ENCODE assay signal across 14 cellular contexts in genomic region chr2:45273412-45274189, GRCh38.
DNase-seq lines count a peak whose midpoint lies in the region; ATAC-seq, FAIRE-seq and TF ChIP-seq lines count a peak whose summit lies in the region.
"Had no signal": no experiment of that assay in that cellular context is flagged by ENCODE, and none has a peak within 500 bp of the region (broad histone marks: within the 10 kb centered on the region; RNA-seq: fewer than 3 reads in every experiment).

No MANE protein-coding gene starts in this region.

- H3K4me3 ChIP-seq in HEK293 (ENCODE audit: low read depth, low read length) (no peak overlapping the region), ascending aorta (no peak overlapping the region), small intestine (ENCODE audit: low read depth in 1 of 2, low read length in 2 of 2) (no peak overlapping the region)

- CTCF ChIA-PET in HEK293 (lab: Yijun Ruan, JAX): interaction anchor here (0.6 to 0.8 kb wide), 3 partner anchors 10 to 675 kb away, joined by 3 to 5 read pairs (median 3); no protein-coding TSS in a partner anchor

- POLR2A ChIA-PET in HEK293 (lab: Yijun Ruan, JAX): no interaction called here

- H3K9me3 ChIP-seq in HEK293 (ENCODE audit: control insufficient read depth, insufficient read depth, low read depth, low read length) (no peaks in the 10 kb centered on the region), ascending aorta (no peaks in the 10 kb centered on the region), small intestine (ENCODE audit: control insufficient read depth, low read depth) (no peaks in the 10 kb centered on the region)

- WGBS in small intestine, 3 donors: 25 to 58% (median 40%) methylated on average over 3 of the region's 3 CpGs

- H3K36me3 ChIP-seq in HEK293 (ENCODE audit: control insufficient read depth in 2 of 2, insufficient read depth in 1 of 2, low read length in 2 of 2): no peaks in the 10 kb centered on the region
- no peaks in the 10 kb centered on the region for H3K36me3 ChIP-seq in ascending aorta
- H3K36me3 ChIP-seq in small intestine (ENCODE audit: control insufficient read depth in 2 of 2, insufficient read depth in 2 of 2, low read length in 2 of 2): no peaks in the 10 kb centered on the region

- DNase-seq in NCI-H2196 (lab: John Stamatoyannopoulos, UW; ENCODE audit: unreplicated experiment) (peak; percentile 64), ascending aorta (ENCODE audit: low spot score in 2 of 2) (no peak), small intestine (peak; percentile 31), putamen (ENCODE audit: low spot score) (no peak), A172 (ENCODE audit: low spot score) (no peak)
- DNase-seq: activated B cell treated with CpG ODN at 0.5 μM for 24 hours; activated naive CD8-positive, alpha-beta T cell treated with anti-CD3 and anti-CD28 coated beads, Interleukin-2, amount 50 U/mL, for 24 hours; erythroblast; GDM1; NCI-H187 had no signal

- no peak for TF ChIP-seq CTCF in HEK293 (tag by site-specific recombination; IDR thresholded peaks at IDR 0.05)
- TF ChIP-seq CTCF in ascending aorta (IDR thresholded peaks at IDR 0.05): no peak

- intact Hi-C loops in ascending aorta (cut with DNase I): loop anchor here (2.0 kb wide), 1 partner anchor 31 kb away; no protein-coding TSS in a partner anchor

- ATAC-seq in HG03354 (IDR thresholded peaks at IDR 0.05; ENCODE audit: poor library complexity, severe bottlenecking, unreplicated experiment): no peak
- ATAC-seq: activated naive CD8-positive, alpha-beta T cell treated with anti-CD3 and anti-CD28 coated beads, Interleukin-2, amount 50 U/mL, for 24 hours had no signal

- H3K4me1 ChIP-seq in HEK293 (ENCODE audit: control insufficient read depth, insufficient read depth, low read length) (no peaks in the 10 kb centered on the region; the same call in 1 of the 2 replicates), ascending aorta (peaks cover 9 to 31% of the 10 kb centered on the region in 2 donors), small intestine (ENCODE audit: control insufficient read depth in 2 of 2, insufficient read depth in 1 of 2, low read depth in 1 of 2, low read length in 1 of 2) (no peaks in the 10 kb centered on the region)

- no peak for FAIRE-seq in small intestine (lab: Jason Lieb, UNC)
- FAIRE-seq: GM18507, H54 had no signal

- H3K27me3 ChIP-seq in ascending aorta (no peaks in the 10 kb centered on the region), small intestine (ENCODE audit: control insufficient read depth in 2 of 2, insufficient read depth in 2 of 2, low read length in 2 of 2) (no peaks in the 10 kb centered on the region)

- H3K27ac ChIP-seq in HEK293 (ENCODE audit: extremely low read depth, low read depth, low read length) (no peak overlapping the region), ascending aorta (peak overlapping the region; percentile 73 to 80), small intestine (ENCODE audit: low read depth in 1 of 2, low read length in 1 of 2) (no peak overlapping the region)

TF ChIP-seq in HEK293, 187 proteins besides CTCF, POLR2A, EP300 and RAD21:
- peak; percentile 46; the same call in 1 of the 2 replicates for TF ChIP-seq PRDM1 (tag by site-specific recombination; IDR thresholded peaks at IDR 0.05)
- TF ChIP-seq SCRT2 (tag by site-specific recombination; IDR thresholded peaks at IDR 0.05): peak; percentile 68
- TF ChIP-seq KLF9 (tag by site-specific recombination; IDR thresholded peaks at IDR 0.05; ENCODE audit: low read depth): no peak

Comparison
In these comparisons a context has a peak if more than half of its experiments do, and no peak if none do; other contexts are left out.
1. H3K27ac ChIP-seq: peak in ascending aorta (2 of 2); none in HEK293 (single experiment) and small intestine (0 of 2).
2. DNase-seq: peak in NCI-H2196 (single experiment) and small intestine (single experiment); none in ascending aorta (0 of 2), putamen (single experiment) and A172 (single experiment).